2 cellular contexts compared by ENCODE assay signal in the genomic region with DNA sequence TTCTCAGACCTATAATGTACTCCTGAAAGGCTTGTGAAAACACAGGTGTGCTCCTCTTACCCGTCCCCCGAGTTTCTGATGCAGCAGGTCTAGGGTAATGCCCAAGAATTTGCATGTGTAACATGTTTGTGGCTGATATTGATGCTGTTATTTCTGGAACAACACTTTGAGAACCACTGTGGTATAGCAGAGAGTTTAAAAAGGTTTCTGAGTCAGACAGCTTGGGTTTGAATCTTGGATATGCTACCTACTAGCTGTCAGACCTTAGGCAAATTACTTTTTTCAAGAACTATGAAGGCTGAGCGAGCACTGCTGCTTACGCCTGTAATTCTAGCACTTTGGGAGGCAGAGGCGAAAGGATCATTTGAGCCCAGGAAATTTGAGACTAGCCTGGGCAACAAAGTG.
TF ChIP-seq lines count a peak whose summit lies in the region.

No MANE protein-coding gene starts in this region.

TF ChIP-seq in A549, 52 proteins besides CTCF, POLR2A, EP300 and RAD21 (continued from another document):
- TF ChIP-seq, protein P1, sequence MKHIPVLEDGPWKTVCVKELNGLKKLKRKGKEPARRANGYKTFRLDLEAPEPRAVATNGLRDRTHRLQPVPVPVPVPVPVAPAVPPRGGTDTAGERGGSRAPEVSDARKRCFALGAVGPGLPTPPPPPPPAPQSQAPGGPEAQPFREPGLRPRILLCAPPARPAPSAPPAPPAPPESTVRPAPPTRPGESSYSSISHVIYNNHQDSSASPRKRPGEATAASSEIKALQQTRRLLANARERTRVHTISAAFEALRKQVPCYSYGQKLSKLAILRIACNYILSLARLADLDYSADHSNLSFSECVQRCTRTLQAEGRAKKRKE (CRISPR knock-in tag; IDR thresholded peaks at IDR 0.05; ENCODE audit: low read depth) = no peak
- TF ChIP-seq RFX5 (IDR thresholded peaks at IDR 0.05) = no peak
- TF ChIP-seq, protein P2, sequence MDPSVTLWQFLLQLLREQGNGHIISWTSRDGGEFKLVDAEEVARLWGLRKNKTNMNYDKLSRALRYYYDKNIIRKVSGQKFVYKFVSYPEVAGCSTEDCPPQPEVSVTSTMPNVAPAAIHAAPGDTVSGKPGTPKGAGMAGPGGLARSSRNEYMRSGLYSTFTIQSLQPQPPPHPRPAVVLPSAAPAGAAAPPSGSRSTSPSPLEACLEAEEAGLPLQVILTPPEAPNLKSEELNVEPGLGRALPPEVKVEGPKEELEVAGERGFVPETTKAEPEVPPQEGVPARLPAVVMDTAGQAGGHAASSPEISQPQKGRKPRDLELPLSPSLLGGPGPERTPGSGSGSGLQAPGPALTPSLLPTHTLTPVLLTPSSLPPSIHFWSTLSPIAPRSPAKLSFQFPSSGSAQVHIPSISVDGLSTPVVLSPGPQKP (IDR thresholded peaks at IDR 0.05; ENCODE audit: low read depth, low read length) = no peak
- no peak for TF ChIP-seq HEYL (CRISPR knock-in tag; IDR thresholded peaks at IDR 0.05)
- no peak for TF ChIP-seq RARB (CRISPR knock-in tag; IDR thresholded peaks at IDR 0.05)
- TF ChIP-seq, protein P3, sequence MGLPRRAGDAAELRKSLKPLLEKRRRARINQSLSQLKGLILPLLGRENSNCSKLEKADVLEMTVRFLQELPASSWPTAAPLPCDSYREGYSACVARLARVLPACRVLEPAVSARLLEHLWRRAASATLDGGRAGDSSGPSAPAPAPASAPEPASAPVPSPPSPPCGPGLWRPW (IDR thresholded peaks at IDR 0.05) = no peak
- TF ChIP-seq, protein P4, sequence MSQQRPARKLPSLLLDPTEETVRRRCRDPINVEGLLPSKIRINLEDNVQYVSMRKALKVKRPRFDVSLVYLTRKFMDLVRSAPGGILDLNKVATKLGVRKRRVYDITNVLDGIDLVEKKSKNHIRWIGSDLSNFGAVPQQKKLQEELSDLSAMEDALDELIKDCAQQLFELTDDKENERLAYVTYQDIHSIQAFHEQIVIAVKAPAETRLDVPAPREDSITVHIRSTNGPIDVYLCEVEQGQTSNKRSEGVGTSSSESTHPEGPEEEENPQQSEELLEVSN (IDR thresholded peaks at IDR 0.05; ENCODE audit: borderline replicate concordance, low read depth) = no peak

TF ChIP-seq in SK-N-SH, 30 proteins besides CTCF, POLR2A, EP300 and RAD21 (continued from another document):
- TF ChIP-seq SIN3A (IDR thresholded peaks at IDR 0.05; ENCODE audit: borderline replicate concordance, low read depth, low read length) (no peak), RCOR1 (IDR thresholded peaks at IDR 0.05; ENCODE audit: low read length) (no peak), EZH2phosphoT487 (IDR thresholded peaks at IDR 0.05; ENCODE audit: borderline replicate concordance, low read depth) (no peak)
